ENCODE assay signal across 8 cellular contexts in genomic region chr3:15361494-15362214, GRCh38. TPM values are rescaled to one million over a fixed set of nuclear protein-coding genes. Genes with fewer than 3 reads are reported as not detected.
A peak's percentile ranks its signal among the peaks of the same experiment; 100 is the strongest.
DNase-seq lines count a peak whose midpoint lies in the region; ATAC-seq and TF ChIP-seq lines count a peak whose summit lies in the region.

No MANE protein-coding gene starts in this region.

- TF ChIP-seq POLR2A in upper lobe of left lung (IDR thresholded peaks at IDR 0.05): no peak

- no peak overlapping the region for H3K4me3 ChIP-seq in upper lobe of left lung

- H3K27me3 Mint-ChIP-seq in activated CD8-positive, alpha-beta T cell treated with anti-CD3 and anti-CD28 coated beads for 36 hours: peaks cover 6% of the 10 kb centered on the region

- POLR2A ChIA-PET in activated CD8-positive, alpha-beta T cell treated with anti-CD3 and anti-CD28 coated beads for 36 hours (lab: Charles Lee): interaction anchor here (0.7 to 1.6 kb wide), 10 partner anchors 10 to 156 kb away, joined by 3 to 6 read pairs (median 4); partner anchors contain the start of genes CAPN7 and SH3BP5

- H3K27ac Mint-ChIP-seq in activated CD8-positive, alpha-beta T cell treated with anti-CD3 and anti-CD28 coated beads for 36 hours: no peak overlapping the region

- no peaks in the 10 kb centered on the region for H3K27me3 ChIP-seq in upper lobe of left lung

- H3K4me3 Mint-ChIP-seq in activated CD8-positive, alpha-beta T cell treated with anti-CD3 and anti-CD28 coated beads for 36 hours: no peak overlapping the region

- H3K4me1 ChIP-seq in upper lobe of left lung: peaks cover 0 to 20% (median 11%) of the 10 kb centered on the region in 4 donors

- peak overlapping the region in 3 of 4 donors; percentile 39 to 66 (median 47) for H3K27ac ChIP-seq in upper lobe of left lung

- ATAC-seq in GM21423 (IDR thresholded peaks at IDR 0.05; ENCODE audit: unreplicated experiment): peak; percentile 77
- ATAC-seq in HG03575 (IDR thresholded peaks at IDR 0.05; ENCODE audit: extremely low read depth, insufficient number of reproducible peaks, low FRiP score, unreplicated experiment): peak; percentile 72
- ATAC-seq in activated CD8-positive, alpha-beta T cell treated with anti-CD3 and anti-CD28 coated beads for 36 hours: peak; percentile 85
- ATAC-seq in upper lobe of left lung (ENCODE audit: low FRiP score in 2 of 2): peak in 1 of 2 donors; percentile 56

- no peaks in the 10 kb centered on the region for H3K36me3 ChIP-seq in upper lobe of left lung

- CTCF ChIA-PET in activated CD8-positive, alpha-beta T cell treated with anti-CD3 and anti-CD28 coated beads for 36 hours (lab: Charles Lee): interaction anchor here (0.7 to 2.8 kb wide), 9 partner anchors 14 to 158 kb away, joined by 3 to 14 read pairs (median 4); partner anchors contain the start of gene SH3BP5

- WGBS in upper lobe of left lung, 2 donors: 56 to 61% methylated on average over 11 of the region's 11 CpGs

- peaks cover 32% of the 10 kb centered on the region for H3K4me1 Mint-ChIP-seq in activated CD8-positive, alpha-beta T cell treated with anti-CD3 and anti-CD28 coated beads for 36 hours (ENCODE audit: low read depth)

- H3K9me3 ChIP-seq in upper lobe of left lung: no peaks in the 10 kb centered on the region

- H3K36me3 Mint-ChIP-seq in activated CD8-positive, alpha-beta T cell treated with anti-CD3 and anti-CD28 coated beads for 36 hours (ENCODE audit: low read depth): no peaks in the 10 kb centered on the region

- intact Hi-C loops in activated CD8-positive, alpha-beta T cell treated with anti-CD3 and anti-CD28 coated beads for 36 hours (cut with micrococcal nuclease): loop anchor here (2.0 to 5.0 kb wide), 3 partner anchors 29 to 89 kb away; partner anchors contain the start of gene SH3BP5

- TF ChIP-seq EP300 in upper lobe of left lung (IDR thresholded peaks at IDR 0.05): no peak

- DNase-seq in GM03348 (ENCODE audit: low spot score) (peak; percentile 31), kidney tubule cell (ENCODE audit: low spot score) (peak; percentile 75), upper lobe of left lung (no peak), NCI-H1930 (lab: John Stamatoyannopoulos, UW) (no peak), NCI-H2196 treated with DMSO at 0.1 percent for 48 hours (lab: John Stamatoyannopoulos, UW; ENCODE audit: unreplicated experiment) (no peak)
- DNase-seq in activated CD8-positive, alpha-beta T cell treated with anti-CD3 and anti-CD28 coated beads for 36 hours: peak; percentile 81

- H3K9me3 Mint-ChIP-seq in activated CD8-positive, alpha-beta T cell treated with anti-CD3 and anti-CD28 coated beads for 36 hours: no peaks in the 10 kb centered on the region

- no peak for TF ChIP-seq CTCF in activated CD8-positive, alpha-beta T cell treated with anti-CD3 and anti-CD28 coated beads for 36 hours (IDR thresholded peaks at IDR 0.05)
- no peak for TF ChIP-seq CTCF in upper lobe of left lung (IDR thresholded peaks at IDR 0.05)

RNA-seq across cellular contexts. Expression of gene SH3BP5, which starts 29.3 kb away (rescaled TPM):
- 1 to 10 TPM; 2.0 to 2.4 TPM for total RNA-seq in activated CD8-positive, alpha-beta T cell treated with anti-CD3 and anti-CD28 coated beads for 36 hours
- 100 to 1,000 TPM in 2 of 6 donors, 10 to 100 TPM in 4; 83.8 to 150 (median 94.7) TPM for total RNA-seq in upper lobe of left lung

Comparison
In these comparisons a context has a peak if more than half of its experiments do, and no peak if none do; other contexts are left out.
1. DNase-seq: peak in GM03348 (single experiment), activated CD8-positive, alpha-beta T cell treated with anti-CD3 and anti-CD28 coated beads for 36 hours (single experiment) and kidney tubule cell (single experiment); none in upper lobe of left lung (0 of 2), NCI-H1930 (0 of 2) and NCI-H2196 treated with DMSO at 0.1 percent for 48 hours (single experiment).
2. RNA of gene SH3BP5, which starts 29.3 kb away (total RNA-seq): 83.8 to 150 TPM in upper lobe of left lung; 2.0 to 2.4 TPM in activated CD8-positive, alpha-beta T cell treated with anti-CD3 and anti-CD28 coated beads for 36 hours; every median in the first group is over 10 times any median in the second.